ENCODE assay signal across 27 cellular contexts in genomic region chr2:214117054-214117453, GRCh38.
"Had no signal": no experiment of that assay in that cellular context is flagged by ENCODE, and none has a peak within 500 bp of the region (broad histone marks: within the 10 kb centered on the region; RNA-seq: fewer than 3 reads in every experiment).

No MANE protein-coding gene starts in this region.

- FAIRE-seq: colon, endometrium, frontal cortex had no signal

- H3K4me1 ChIP-seq: colonic mucosa, esophagus muscularis mucosa, esophagus squamous epithelium, foreskin keratinocyte, gastrocnemius medialis, gastroesophageal sphincter, heart left ventricle, heart right ventricle had no signal

- DNase-seq: colonic mucosa; cortex of kidney; dermis blood vessel endothelial cell; dorsolateral prefrontal cortex; effector CD4-positive, alpha-beta T cell; effector CD8-positive, alpha-beta T cell; effector memory CD4-positive, alpha-beta T cell; effector memory CD8-positive, alpha-beta T cell; endodermal cell; erythroblast; esophagus squamous epithelium; foreskin fibroblast; foreskin keratinocyte; foreskin melanocyte; gastrocnemius medialis; glutamatergic neuron; head of caudate nucleus; heart left ventricle; heart right ventricle had no signal

- H3K4me3 ChIP-seq: colonic mucosa, coronary artery, dorsolateral prefrontal cortex, esophagus muscularis mucosa, esophagus squamous epithelium, gastrocnemius medialis, gastroesophageal sphincter, heart left ventricle, heart right ventricle had no signal

- H3K36me3 ChIP-seq: colonic mucosa, esophagus muscularis mucosa, esophagus squamous epithelium, gastrocnemius medialis, gastroesophageal sphincter, heart left ventricle, heart right ventricle had no signal

- ATAC-seq: effector memory CD8-positive, alpha-beta T cell; esophagus mucosa; foreskin keratinocyte; gastrocnemius medialis; gastroesophageal sphincter; heart left ventricle; heart right ventricle had no signal

- H3K27me3 ChIP-seq: colonic mucosa, dorsolateral prefrontal cortex, esophagus muscularis mucosa, esophagus squamous epithelium, foreskin keratinocyte, gastrocnemius medialis, gastroesophageal sphincter, heart left ventricle, heart right ventricle had no signal

- H3K27ac ChIP-seq: colonic mucosa, coronary artery, dorsolateral prefrontal cortex, epithelial cell of prostate, esophagus muscularis mucosa, esophagus squamous epithelium, foreskin keratinocyte, gastrocnemius medialis, gastroesophageal sphincter, heart left ventricle, heart right ventricle had no signal

- H3K9me3 ChIP-seq: colonic mucosa, gastrocnemius medialis had no signal
